23 cellular contexts compared by ENCODE assay signal in genomic region chr2:106140091-106140490, GRCh38. TPM values are rescaled to one million over a fixed set of nuclear protein-coding genes. Genes with fewer than 3 reads are reported as not detected.
A peak's percentile ranks its signal among the peaks of the same experiment; 100 is the strongest.
DNase-seq lines count a peak whose midpoint lies in the region; ATAC-seq and TF ChIP-seq lines count a peak whose summit lies in the region.
"Had no signal": no experiment of that assay in that cellular context is flagged by ENCODE, and none has a peak within 500 bp of the region (broad histone marks: within the 10 kb centered on the region; RNA-seq: fewer than 3 reads in every experiment).

No MANE protein-coding gene starts in this region.

- H4K20me1 ChIP-seq in IMR-90 (ENCODE audit: insufficient read depth, low read length) = no peaks in the 10 kb centered on the region

- no peak for DNase-seq in activated CD8-positive, alpha-beta memory T cell treated with anti-CD3 and anti-CD28 coated beads, Interleukin-2, amount 10 ng/mL, durations not matched to agents 7 days and 5 days
- DNase-seq in activated CD8-positive, alpha-beta memory T cell treated with anti-CD3 and anti-CD28 coated beads, Interleukin-2, amount 50 U/mL, for 48 hours = no peak
- DNase-seq in IMR-90 (no peak), immature natural killer cell (no peak)
- DNase-seq in effector memory CD4-positive, alpha-beta T cell = no peak
- no peak for DNase-seq in stimulated activated naive B cell treated with anti-CD40 and anti-IgM and Interleukin-4, amounts not matched to agents 10 μg/mL and 1 μg/mL and 100 μg/mL, for 72 hours
- DNase-seq: activated naive CD4-positive, alpha-beta T cell; body of pancreas; colonic mucosa; DMS79 treated with DMSO at 0.1 percent for 48 hours; hippocampal formation; naive B cell; NCI-H1436; NCI-H526 treated with DMSO at 0.1 percent for 48 hours; Right ventricle myocardium superior; stimulated activated CD4-positive, alpha-beta T cell treated with anti-CD3 and anti-CD28 coated beads, Interleukin-1b, Interleukin-23, amount 100 ng/mL, for 48 hours; stimulated activated naive CD8-positive, alpha-beta T cell treated with anti-CD3 and anti-CD28 coated beads, Interleukin-15, amount 100 ng/mL, for 72 hours had no signal

- no peak for TF ChIP-seq RAD21 in IMR-90 (IDR thresholded peaks at IDR 0.05; ENCODE audit: low read length)

- in situ Hi-C loops in IMR-90 (cut with MboI; ENCODE audit: low sequenced_read_pairs) = no loop called here

- H2BK120ac ChIP-seq in IMR-90 (ENCODE audit: low read depth, low read length) = no peak overlapping the region

- CTCF ChIA-PET in activated CD8-positive, alpha-beta memory T cell treated with anti-CD3 and anti-CD28 coated beads, Interleukin-2, amount 10 ng/mL, durations not matched to agents 7 days and 5 days (lab: Charles Lee) = interaction anchor here (1.0 to 1.4 kb wide), 2 partner anchors 20 to 21 kb away, joined by 3 to 11 read pairs; no protein-coding TSS in a partner anchor
- CTCF ChIA-PET in IMR-90 (lab: Yijun Ruan, JAX) = no interaction called here

- no peak overlapping the region for H4K91ac ChIP-seq in IMR-90 (ENCODE audit: insufficient read depth, low read depth, low read length)

- WGBS in IMR-90 (ENCODE audit: extremely low coverage in 2 of 2, insufficient read length in 1 of 2), 2 experiments = 40% methylated on average over 2 of the region's 6 CpGs; no CpG with 5 or more reads in 1 of the 2 experiments

- peak overlapping the region; percentile 80; the same call in 1 of the 2 replicates for H3K27ac ChIP-seq in IMR-90 (ENCODE audit: insufficient read depth, low read length)
- H3K27ac ChIP-seq in effector memory CD4-positive, alpha-beta T cell (ENCODE audit: insufficient read depth, low read length, poor library complexity, severe bottlenecking) = peak overlapping the region; percentile 73
- H3K27ac ChIP-seq: C4-2B, HL-60 had no signal

- peaks cover 7% of the 10 kb centered on the region; the same call in 1 of the 2 replicates for H3K9me1 ChIP-seq in IMR-90 (ENCODE audit: insufficient read depth, low read length)

- no peak overlapping the region for H3K4me3 ChIP-seq in IMR-90 (ENCODE audit: insufficient read depth, low read depth, low read length)
- no peak overlapping the region for H3K4me3 ChIP-seq in effector memory CD4-positive, alpha-beta T cell (ENCODE audit: insufficient read depth, low read depth, low read length, poor library complexity, severe bottlenecking)
- H3K4me3 ChIP-seq: body of pancreas, colonic mucosa had no signal

- TF ChIP-seq CTCF in IMR-90 (conservative IDR thresholded peaks at IDR 0.05; ENCODE audit: low read depth, low read length) = no peak

- H3K56ac ChIP-seq in IMR-90 (ENCODE audit: extremely low read depth, insufficient read depth, low read length) = no peak overlapping the region

- H3K36me3 Mint-ChIP-seq in activated CD8-positive, alpha-beta memory T cell treated with anti-CD3 and anti-CD28 coated beads, Interleukin-2, amount 10 ng/mL, durations not matched to agents 7 days and 5 days = peaks cover 55% of the 10 kb centered on the region
- H3K36me3 Mint-ChIP-seq in stimulated activated naive B cell treated with anti-CD40 and anti-IgM and Interleukin-4, amounts not matched to agents 10 μg/mL and 1 μg/mL and 100 μg/mL, for 72 hours = peaks cover 38 to 53% of the 10 kb centered on the region in 2 donors
- peaks cover 29 to 35% (median 30%) of the 10 kb centered on the region in 3 donors for H3K36me3 Mint-ChIP-seq in immature natural killer cell

- ATAC-seq in activated CD8-positive, alpha-beta memory T cell treated with anti-CD3 and anti-CD28 coated beads, Interleukin-2, amount 10 ng/mL, durations not matched to agents 7 days and 5 days = no peak
- ATAC-seq in IMR-90 (ENCODE audit: low read depth) (peak; percentile 71), HG03280 (IDR thresholded peaks at IDR 0.05; ENCODE audit: unreplicated experiment) (no peak), HG02970 (IDR thresholded peaks at IDR 0.05; ENCODE audit: low FRiP score, unreplicated experiment) (no peak)
- ATAC-seq in stimulated activated naive B cell treated with anti-CD40 and anti-IgM and Interleukin-4, amounts not matched to agents 10 μg/mL and 1 μg/mL and 100 μg/mL, for 72 hours (replicated peaks) = no peak
- ATAC-seq: body of pancreas, WTC11 had no signal

- no peaks in the 10 kb centered on the region for H3K9me3 Mint-ChIP-seq in activated CD8-positive, alpha-beta memory T cell treated with anti-CD3 and anti-CD28 coated beads, Interleukin-2, amount 10 ng/mL, durations not matched to agents 7 days and 5 days (ENCODE audit: low read depth)
- peaks cover 0 to 1% of the 10 kb centered on the region in 2 donors for H3K9me3 Mint-ChIP-seq in stimulated activated naive B cell treated with anti-CD40 and anti-IgM and Interleukin-4, amounts not matched to agents 10 μg/mL and 1 μg/mL and 100 μg/mL, for 72 hours
- H3K9me3 Mint-ChIP-seq in immature natural killer cell = no peaks in the 10 kb centered on the region
- H3K9me3 Mint-ChIP-seq: naive B cell; stimulated activated naive CD8-positive, alpha-beta T cell treated with anti-CD3 and anti-CD28 coated beads, Interleukin-15, amount 100 ng/mL, for 72 hours; WTC11 had no signal

- no peak overlapping the region for H3K4ac ChIP-seq in IMR-90 (ENCODE audit: low read depth, low read length)

- no peaks in the 10 kb centered on the region for H3K9me3 ChIP-seq in IMR-90 (ENCODE audit: control insufficient read depth, insufficient read depth, low read length)
- H3K9me3 ChIP-seq in effector memory CD4-positive, alpha-beta T cell (ENCODE audit: control insufficient read depth, low read length) = no peaks in the 10 kb centered on the region
- H3K9me3 ChIP-seq: body of pancreas, colonic mucosa had no signal

- peaks cover 5 to 27% of the 10 kb centered on the region in 2 experiments; a peak in 3 of 4 replicates for H3K79me1 ChIP-seq in IMR-90 (ENCODE audit: low read depth in 1 of 2, low read length in 2 of 2)

- no peak for TF ChIP-seq POLR2A in IMR-90 (IDR thresholded peaks at IDR 0.05; ENCODE audit: low read depth, low read length)

- H3K27me3 Mint-ChIP-seq in activated CD8-positive, alpha-beta memory T cell treated with anti-CD3 and anti-CD28 coated beads, Interleukin-2, amount 10 ng/mL, durations not matched to agents 7 days and 5 days = no peaks in the 10 kb centered on the region
- H3K27me3 Mint-ChIP-seq in stimulated activated naive B cell treated with anti-CD40 and anti-IgM and Interleukin-4, amounts not matched to agents 10 μg/mL and 1 μg/mL and 100 μg/mL, for 72 hours = no peaks in the 10 kb centered on the region
- H3K27me3 Mint-ChIP-seq in immature natural killer cell (ENCODE audit: low read depth in 3 of 3) = no peaks in the 10 kb centered on the region
- H3K27me3 Mint-ChIP-seq: IgD-negative memory B cell; naive B cell; stimulated activated naive CD8-positive, alpha-beta T cell treated with anti-CD3 and anti-CD28 coated beads, Interleukin-15, amount 100 ng/mL, for 72 hours had no signal

- peak overlapping the region; percentile 83 for H3K4me2 ChIP-seq in IMR-90 (ENCODE audit: low read depth, low read length)

- no peak overlapping the region for H2BK15ac ChIP-seq in IMR-90 (ENCODE audit: low read depth, low read length)

- H2AK5ac ChIP-seq in IMR-90 (ENCODE audit: low read depth, low read length) = no peak overlapping the region

- H2BK20ac ChIP-seq in IMR-90 (ENCODE audit: low read depth, low read length) = no peak overlapping the region

- H2BK5ac ChIP-seq in IMR-90 (ENCODE audit: low read depth, low read length, poor library complexity, severe bottlenecking) = no peak overlapping the region

- no peaks in the 10 kb centered on the region for H3K27me3 ChIP-seq in IMR-90 (ENCODE audit: control insufficient read depth, insufficient read depth, low read length)
- no peaks in the 10 kb centered on the region for H3K27me3 ChIP-seq in effector memory CD4-positive, alpha-beta T cell (replicated peaks; ENCODE audit: control insufficient read depth, insufficient read depth, low read length, poor library complexity, severe bottlenecking)
- H3K27me3 ChIP-seq: body of pancreas, colonic mucosa had no signal

- peak overlapping the region; percentile 34; the same call in 1 of the 2 replicates for H4K5ac ChIP-seq in IMR-90 (ENCODE audit: low read depth, low read length)

- peaks cover 4% of the 10 kb centered on the region for H3K36me3 ChIP-seq in IMR-90 (ENCODE audit: control insufficient read depth, insufficient read depth, low read length)
- H3K36me3 ChIP-seq in effector memory CD4-positive, alpha-beta T cell (ENCODE audit: control insufficient read depth, insufficient read depth, low read length) = peaks cover 3% of the 10 kb centered on the region
- H3K36me3 ChIP-seq: colonic mucosa had no signal

- H3K23ac ChIP-seq in IMR-90 (ENCODE audit: low read depth, low read length) = no peak overlapping the region

- no peak overlapping the region for H2AK9ac ChIP-seq in IMR-90 (replicated peaks; ENCODE audit: low read depth, low read length, poor library complexity)

- POLR2A ChIA-PET in IMR-90 (lab: Charles Lee; ENCODE audit: unreplicated experiment) = no interaction called here

- H3K18ac ChIP-seq in IMR-90 (ENCODE audit: low read depth, low read length) = peak overlapping the region; percentile 80

- H3K4me1 ChIP-seq in IMR-90 (ENCODE audit: control insufficient read depth, insufficient read depth, low read length) = peaks cover 22% of the 10 kb centered on the region
- peaks cover 43% of the 10 kb centered on the region for H3K4me1 ChIP-seq in effector memory CD4-positive, alpha-beta T cell (ENCODE audit: control insufficient read depth, insufficient read depth, low read length, poor library complexity, severe bottlenecking)

- peak overlapping the region in 1 of 2 experiments; percentile 13; a peak in 1 of 4 replicates for H4K8ac ChIP-seq in IMR-90 (ENCODE audit: low read depth in 2 of 2, low read length in 2 of 2)

- H2AFZ ChIP-seq in IMR-90 (replicated peaks; ENCODE audit: low read length, poor library complexity) = no peak overlapping the region

- intact Hi-C loops in IMR-90 (cut with micrococcal nuclease) = loop anchor here (5.0 kb wide), 1 partner anchor 52 kb away; the partner anchor contains the start of gene UXS1

- dilution Hi-C loops in IMR-90 (cut with HindIII; ENCODE audit: low sequenced_read_pairs, unreplicated experiment) = no loop called here

- H3K4me1 Mint-ChIP-seq in activated CD8-positive, alpha-beta memory T cell treated with anti-CD3 and anti-CD28 coated beads, Interleukin-2, amount 10 ng/mL, durations not matched to agents 7 days and 5 days = peaks cover 64% of the 10 kb centered on the region
- H3K4me1 Mint-ChIP-seq in stimulated activated naive B cell treated with anti-CD40 and anti-IgM and Interleukin-4, amounts not matched to agents 10 μg/mL and 1 μg/mL and 100 μg/mL, for 72 hours = peaks cover 41 to 62% of the 10 kb centered on the region in 2 donors
- H3K4me1 Mint-ChIP-seq in immature natural killer cell = peaks cover 30 to 52% of the 10 kb centered on the region in 2 donors

- peak overlapping the region; percentile 51; the same call in 1 of the 2 replicates for H3K9ac ChIP-seq in IMR-90 (ENCODE audit: low read depth, low read length)

- H3K14ac ChIP-seq in IMR-90 (replicated peaks; ENCODE audit: low read depth, low read length) = no peak overlapping the region

- no peak overlapping the region for H3K4me3 Mint-ChIP-seq in activated CD8-positive, alpha-beta memory T cell treated with anti-CD3 and anti-CD28 coated beads, Interleukin-2, amount 10 ng/mL, durations not matched to agents 7 days and 5 days
- no peak overlapping the region for H3K4me3 Mint-ChIP-seq in stimulated activated naive B cell treated with anti-CD40 and anti-IgM and Interleukin-4, amounts not matched to agents 10 μg/mL and 1 μg/mL and 100 μg/mL, for 72 hours
- H3K4me3 Mint-ChIP-seq in immature natural killer cell = no peak overlapping the region
- H3K4me3 Mint-ChIP-seq: IgD-negative memory B cell, naive B cell, WTC11 had no signal

- peak overlapping the region; percentile 86 for H3K27ac Mint-ChIP-seq in activated CD8-positive, alpha-beta memory T cell treated with anti-CD3 and anti-CD28 coated beads, Interleukin-2, amount 10 ng/mL, durations not matched to agents 7 days and 5 days
- peak overlapping the region; percentile 51 for H3K27ac Mint-ChIP-seq in stimulated activated naive B cell treated with anti-CD40 and anti-IgM and Interleukin-4, amounts not matched to agents 10 μg/mL and 1 μg/mL and 100 μg/mL, for 72 hours
- peak overlapping the region in 2 of 6 donors; percentile 51 to 72 for H3K27ac Mint-ChIP-seq in immature natural killer cell
- H3K27ac Mint-ChIP-seq: WTC11 had no signal

- no TSS peak for BruUV-seq in IMR-90 (replicated peaks; lab: Mats Ljungman, UMichigan)

RNA-seq across cellular contexts. Expression of gene UXS1, which starts 54.0 kb away (rescaled TPM):
- total RNA-seq in activated CD8-positive, alpha-beta memory T cell treated with anti-CD3 and anti-CD28 coated beads, Interleukin-2, amount 10 ng/mL, durations not matched to agents 7 days and 5 days = 100 to 1,000 TPM in 1 of 2 experiments, 10 to 100 TPM in 1; 90.0 to 115 TPM
- 24.7 and 33.7 TPM in 2 replicates for total RNA-seq in IMR-90 (2012; rRNA removed)
- polyA plus RNA-seq in IMR-90 (2012; rRNA removed) (54.1 and 54.3 TPM in 2 replicates), immature natural killer cell (10 to 100 TPM; 41.9 to 62.3 (median 47.5) TPM)
- 31.1 and 35.6 TPM in 2 replicates for polyA plus RNA-seq in IMR-90 (2012; cell fraction: cytosol; rRNA removed)
- polyA plus RNA-seq in IMR-90 (2012; cell fraction: nucleus; rRNA removed; ENCODE audit: low replicate concordance) = 22.8 and 23.4 TPM in 2 replicates
